3 cellular contexts compared by ENCODE assay signal in genomic region chr6:125015152-125015551, GRCh38.
TF ChIP-seq lines count a peak whose summit lies in the region.

No MANE protein-coding gene starts in this region.

TF ChIP-seq in A549, 52 proteins besides CTCF, POLR2A, EP300 and RAD21:
- TF ChIP-seq ESRRA (IDR thresholded peaks at IDR 0.05; ENCODE audit: borderline replicate concordance, low read length) (no peak), REST (IDR thresholded peaks at IDR 0.05) (no peak), MAFK (IDR thresholded peaks at IDR 0.05; ENCODE audit: partially characterized antibody) (peak; percentile 51)
TF ChIP-seq in A549: peak in this region for 1.

TF ChIP-seq in IMR-90, 13 proteins besides CTCF, POLR2A, EP300 and RAD21:
- TF ChIP-seq MAFK (IDR thresholded peaks at IDR 0.05; ENCODE audit: low read depth, low read length) (peak; percentile 64), CHD1 (IDR thresholded peaks at IDR 0.05; ENCODE audit: low read depth, low read length) (no peak)
TF ChIP-seq in IMR-90: peak in this region for 1.

TF ChIP-seq in K562, 482 proteins besides CTCF, POLR2A, EP300 and RAD21:
- TF ChIP-seq STAG1 (CRISPR knock-in tag; IDR thresholded peaks at IDR 0.05; ENCODE audit: borderline replicate concordance) = no peak
- TF ChIP-seq NR2F6 (CRISPR knock-in tag; IDR thresholded peaks at IDR 0.05) = no peak
- no peak for TF ChIP-seq CREB1 (IDR thresholded peaks at IDR 0.05)
- TF ChIP-seq CREB1 (CRISPR knock-in tag; IDR thresholded peaks at IDR 0.05) = no peak
- no peak for TF ChIP-seq ZNF124 (CRISPR knock-in tag; IDR thresholded peaks at IDR 0.05)
- TF ChIP-seq C11orf30 (IDR thresholded peaks at IDR 0.05; ENCODE audit: low read depth) = peak; percentile 86
- peak; percentile 93 for TF ChIP-seq ZNF316 (IDR thresholded peaks at IDR 0.05)
